In the genomic region with DNA sequence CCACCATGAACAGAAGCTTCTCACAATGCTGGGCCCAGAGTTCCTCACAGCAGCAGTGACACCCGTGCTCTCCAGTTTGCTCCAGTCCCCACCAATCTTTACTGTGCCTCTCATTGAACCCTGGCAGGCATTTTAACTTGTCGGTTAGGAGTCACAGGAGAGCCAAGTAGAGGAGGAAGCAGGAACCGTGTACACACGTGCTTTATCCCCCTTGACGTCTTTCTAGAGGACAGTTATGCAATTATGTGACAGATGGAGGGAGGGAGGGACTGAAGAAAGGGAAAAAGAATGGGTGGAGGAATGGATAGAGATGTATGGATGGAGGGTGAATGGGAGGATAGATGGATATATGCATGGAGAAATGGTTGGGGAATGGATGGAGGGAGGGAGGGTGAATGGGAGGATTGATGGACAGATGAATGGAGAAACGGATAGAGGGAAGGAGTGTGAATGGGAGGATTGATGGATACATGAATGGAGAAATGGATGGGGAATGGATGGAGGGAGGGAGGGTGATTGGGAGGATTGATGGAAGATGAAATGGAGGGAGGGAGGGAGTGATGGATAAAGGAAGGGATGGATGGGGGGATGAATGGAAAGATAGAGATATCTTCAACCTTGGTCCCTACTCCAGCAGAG, we compare ENCODE assay signal across 1 cellular context.
A peak's percentile ranks its signal among the peaks of the same experiment; 100 is the strongest.
TF ChIP-seq lines count a peak whose summit lies in the region.

No MANE protein-coding gene starts in this region.

TF ChIP-seq in K562, 482 proteins besides CTCF, POLR2A, EP300 and RAD21 (continued from another document):
- no peak for TF ChIP-seq SRSF7 (optimal IDR thresholded peaks at IDR 0.05; ENCODE audit: low read depth, low read length)
- TF ChIP-seq, protein P1, sequence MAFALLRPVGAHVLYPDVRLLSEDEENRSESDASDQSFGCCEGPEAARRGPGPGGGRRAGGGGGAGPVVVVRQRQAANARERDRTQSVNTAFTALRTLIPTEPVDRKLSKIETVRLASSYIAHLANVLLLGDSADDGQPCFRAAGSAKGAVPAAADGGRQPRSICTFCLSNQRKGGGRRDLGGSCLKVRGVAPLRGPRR (CRISPR knock-in tag; IDR thresholded peaks at IDR 0.05) = no peak
- TF ChIP-seq PRPF4 (IDR thresholded peaks at IDR 0.05; ENCODE audit: insufficient read depth, low read depth, low read length, poor library complexity, severe bottlenecking) = no peak
- TF ChIP-seq JUNB (CRISPR knock-in tag; conservative IDR thresholded peaks at IDR 0.05) = no peak
- no peak for TF ChIP-seq BHLHE40 (IDR thresholded peaks at IDR 0.05; ENCODE audit: low read length)
- TF ChIP-seq, protein P2, sequence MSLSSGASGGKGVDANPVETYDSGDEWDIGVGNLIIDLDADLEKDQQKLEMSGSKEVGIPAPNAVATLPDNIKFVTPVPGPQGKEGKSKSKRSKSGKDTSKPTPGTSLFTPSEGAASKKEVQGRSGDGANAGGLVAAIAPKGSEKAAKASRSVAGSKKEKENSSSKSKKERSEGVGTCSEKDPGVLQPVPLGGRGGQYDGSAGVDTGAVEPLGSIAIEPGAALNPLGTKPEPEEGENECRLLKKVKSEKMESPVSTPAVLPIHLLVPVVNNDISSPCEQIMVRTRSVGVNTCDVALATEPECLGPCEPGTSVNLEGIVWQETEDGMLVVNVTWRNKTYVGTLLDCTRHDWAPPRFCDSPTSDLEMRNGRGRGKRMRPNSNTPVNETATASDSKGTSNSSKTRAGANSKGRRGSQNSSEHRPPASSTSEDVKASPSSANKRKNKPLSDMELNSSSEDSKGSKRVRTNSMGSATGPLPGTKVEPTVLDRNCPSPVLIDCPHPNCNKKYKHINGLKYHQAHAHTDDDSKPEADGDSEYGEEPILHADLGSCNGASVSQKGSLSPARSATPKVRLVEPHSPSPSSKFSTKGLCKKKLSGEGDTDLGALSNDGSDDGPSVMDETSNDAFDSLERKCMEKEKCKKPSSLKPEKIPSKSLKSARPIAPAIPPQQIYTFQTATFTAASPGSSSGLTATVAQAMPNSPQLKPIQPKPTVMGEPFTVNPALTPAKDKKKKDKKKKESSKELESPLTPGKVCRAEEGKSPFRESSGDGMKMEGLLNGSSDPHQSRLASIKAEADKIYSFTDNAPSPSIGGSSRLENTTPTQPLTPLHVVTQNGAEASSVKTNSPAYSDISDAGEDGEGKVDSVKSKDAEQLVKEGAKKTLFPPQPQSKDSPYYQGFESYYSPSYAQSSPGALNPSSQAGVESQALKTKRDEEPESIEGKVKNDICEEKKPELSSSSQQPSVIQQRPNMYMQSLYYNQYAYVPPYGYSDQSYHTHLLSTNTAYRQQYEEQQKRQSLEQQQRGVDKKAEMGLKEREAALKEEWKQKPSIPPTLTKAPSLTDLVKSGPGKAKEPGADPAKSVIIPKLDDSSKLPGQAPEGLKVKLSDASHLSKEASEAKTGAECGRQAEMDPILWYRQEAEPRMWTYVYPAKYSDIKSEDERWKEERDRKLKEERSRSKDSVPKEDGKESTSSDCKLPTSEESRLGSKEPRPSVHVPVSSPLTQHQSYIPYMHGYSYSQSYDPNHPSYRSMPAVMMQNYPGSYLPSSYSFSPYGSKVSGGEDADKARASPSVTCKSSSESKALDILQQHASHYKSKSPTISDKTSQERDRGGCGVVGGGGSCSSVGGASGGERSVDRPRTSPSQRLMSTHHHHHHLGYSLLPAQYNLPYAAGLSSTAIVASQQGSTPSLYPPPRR (CRISPR knock-in tag; IDR thresholded peaks at IDR 0.05; ENCODE audit: borderline replicate concordance) = no peak
- no peak for TF ChIP-seq PHB2 (IDR thresholded peaks at IDR 0.05; ENCODE audit: low read depth)
- no peak for TF ChIP-seq UBTF (IDR thresholded peaks at IDR 0.05; ENCODE audit: borderline replicate concordance in 1 of 2, low read depth in 2 of 2, low read length in 2 of 2)
- peak; percentile 21 for TF ChIP-seq HNRNPK (IDR thresholded peaks at IDR 0.05; ENCODE audit: low read depth, low read length, poor library complexity, severe bottlenecking)
- no peak for TF ChIP-seq ZZZ3 (IDR thresholded peaks at IDR 0.05)
- TF ChIP-seq L3MBTL2 (IDR thresholded peaks at IDR 0.05) = peak; percentile 46; the same call in 1 of the 2 replicates
- TF ChIP-seq HNRNPUL1 (IDR thresholded peaks at IDR 0.05; ENCODE audit: low read length) = no peak
- TF ChIP-seq STAG1 (CRISPR knock-in tag; IDR thresholded peaks at IDR 0.05; ENCODE audit: borderline replicate concordance) = no peak
- no peak for TF ChIP-seq ZKSCAN3 (CRISPR knock-in tag; IDR thresholded peaks at IDR 0.05)
- no peak for TF ChIP-seq POLR2AphosphoS2 (IDR thresholded peaks at IDR 0.05; ENCODE audit: low read length)
- TF ChIP-seq CREM (IDR thresholded peaks at IDR 0.05; ENCODE audit: low read depth) = no peak
- TF ChIP-seq ZNF165 (CRISPR knock-in tag; IDR thresholded peaks at IDR 0.05; ENCODE audit: borderline replicate concordance) = no peak
- TF ChIP-seq EHMT2 (IDR thresholded peaks at IDR 0.05) = peak; percentile 40; the same call in 1 of the 2 replicates
- no peak for TF ChIP-seq SIX5 (IDR thresholded peaks at IDR 0.05; ENCODE audit: borderline replicate concordance in 1 of 2, insufficient read depth in 1 of 2, low read depth in 1 of 2, low read length in 2 of 2)
- 0 out of 2 replicates have a peak, but pooled peaks have one; percentile 28 for TF ChIP-seq CEBPB (tag; IDR thresholded peaks at IDR 0.05)
- no peak for TF ChIP-seq MAFF (IDR thresholded peaks at IDR 0.05; ENCODE audit: low read length)
- TF ChIP-seq TRIM24 (IDR thresholded peaks at IDR 0.05) = no peak
- TF ChIP-seq PYGO2 (tag; IDR thresholded peaks at IDR 0.05) = no peak
- TF ChIP-seq PKNOX1 (IDR thresholded peaks at IDR 0.05) = 0 out of 2 replicates have a peak, but pooled peaks have one; percentile 20
- no peak for TF ChIP-seq ZNF121 (CRISPR knock-in tag; conservative IDR thresholded peaks at IDR 0.05)
- TF ChIP-seq, protein P3, sequence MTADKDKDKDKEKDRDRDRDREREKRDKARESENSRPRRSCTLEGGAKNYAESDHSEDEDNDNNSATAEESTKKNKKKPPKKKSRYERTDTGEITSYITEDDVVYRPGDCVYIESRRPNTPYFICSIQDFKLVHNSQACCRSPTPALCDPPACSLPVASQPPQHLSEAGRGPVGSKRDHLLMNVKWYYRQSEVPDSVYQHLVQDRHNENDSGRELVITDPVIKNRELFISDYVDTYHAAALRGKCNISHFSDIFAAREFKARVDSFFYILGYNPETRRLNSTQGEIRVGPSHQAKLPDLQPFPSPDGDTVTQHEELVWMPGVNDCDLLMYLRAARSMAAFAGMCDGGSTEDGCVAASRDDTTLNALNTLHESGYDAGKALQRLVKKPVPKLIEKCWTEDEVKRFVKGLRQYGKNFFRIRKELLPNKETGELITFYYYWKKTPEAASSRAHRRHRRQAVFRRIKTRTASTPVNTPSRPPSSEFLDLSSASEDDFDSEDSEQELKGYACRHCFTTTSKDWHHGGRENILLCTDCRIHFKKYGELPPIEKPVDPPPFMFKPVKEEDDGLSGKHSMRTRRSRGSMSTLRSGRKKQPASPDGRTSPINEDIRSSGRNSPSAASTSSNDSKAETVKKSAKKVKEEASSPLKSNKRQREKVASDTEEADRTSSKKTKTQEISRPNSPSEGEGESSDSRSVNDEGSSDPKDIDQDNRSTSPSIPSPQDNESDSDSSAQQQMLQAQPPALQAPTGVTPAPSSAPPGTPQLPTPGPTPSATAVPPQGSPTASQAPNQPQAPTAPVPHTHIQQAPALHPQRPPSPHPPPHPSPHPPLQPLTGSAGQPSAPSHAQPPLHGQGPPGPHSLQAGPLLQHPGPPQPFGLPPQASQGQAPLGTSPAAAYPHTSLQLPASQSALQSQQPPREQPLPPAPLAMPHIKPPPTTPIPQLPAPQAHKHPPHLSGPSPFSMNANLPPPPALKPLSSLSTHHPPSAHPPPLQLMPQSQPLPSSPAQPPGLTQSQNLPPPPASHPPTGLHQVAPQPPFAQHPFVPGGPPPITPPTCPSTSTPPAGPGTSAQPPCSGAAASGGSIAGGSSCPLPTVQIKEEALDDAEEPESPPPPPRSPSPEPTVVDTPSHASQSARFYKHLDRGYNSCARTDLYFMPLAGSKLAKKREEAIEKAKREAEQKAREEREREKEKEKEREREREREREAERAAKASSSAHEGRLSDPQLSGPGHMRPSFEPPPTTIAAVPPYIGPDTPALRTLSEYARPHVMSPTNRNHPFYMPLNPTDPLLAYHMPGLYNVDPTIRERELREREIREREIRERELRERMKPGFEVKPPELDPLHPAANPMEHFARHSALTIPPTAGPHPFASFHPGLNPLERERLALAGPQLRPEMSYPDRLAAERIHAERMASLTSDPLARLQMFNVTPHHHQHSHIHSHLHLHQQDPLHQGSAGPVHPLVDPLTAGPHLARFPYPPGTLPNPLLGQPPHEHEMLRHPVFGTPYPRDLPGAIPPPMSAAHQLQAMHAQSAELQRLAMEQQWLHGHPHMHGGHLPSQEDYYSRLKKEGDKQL (CRISPR knock-in tag; IDR thresholded peaks at IDR 0.05; ENCODE audit: borderline replicate concordance) = no peak
- TF ChIP-seq BCL6 (CRISPR knock-in tag; IDR thresholded peaks at IDR 0.05) = no peak
- TF ChIP-seq MAFK (IDR thresholded peaks at IDR 0.05; ENCODE audit: low read length) = no peak
- peak in 1 of 2 experiments; percentile 38; a peak in 2 of 4 replicates for TF ChIP-seq HDAC1 (IDR thresholded peaks at IDR 0.05)
- no peak for TF ChIP-seq ZBED1 (IDR thresholded peaks at IDR 0.05)
- TF ChIP-seq ZBTB43 (CRISPR knock-in tag; IDR thresholded peaks at IDR 0.05) = no peak
- TF ChIP-seq TGIF2 (CRISPR knock-in tag; IDR thresholded peaks at IDR 0.05) = no peak
- no peak for TF ChIP-seq E2F4 (CRISPR knock-in tag; IDR thresholded peaks at IDR 0.05; ENCODE audit: low read depth)
- no peak for TF ChIP-seq RBM14 (IDR thresholded peaks at IDR 0.05; ENCODE audit: borderline replicate concordance, insufficient read depth, low read depth, low read length)
- TF ChIP-seq NCOA4 (IDR thresholded peaks at IDR 0.05; ENCODE audit: partially characterized antibody) = no peak
- TF ChIP-seq, protein P4, sequence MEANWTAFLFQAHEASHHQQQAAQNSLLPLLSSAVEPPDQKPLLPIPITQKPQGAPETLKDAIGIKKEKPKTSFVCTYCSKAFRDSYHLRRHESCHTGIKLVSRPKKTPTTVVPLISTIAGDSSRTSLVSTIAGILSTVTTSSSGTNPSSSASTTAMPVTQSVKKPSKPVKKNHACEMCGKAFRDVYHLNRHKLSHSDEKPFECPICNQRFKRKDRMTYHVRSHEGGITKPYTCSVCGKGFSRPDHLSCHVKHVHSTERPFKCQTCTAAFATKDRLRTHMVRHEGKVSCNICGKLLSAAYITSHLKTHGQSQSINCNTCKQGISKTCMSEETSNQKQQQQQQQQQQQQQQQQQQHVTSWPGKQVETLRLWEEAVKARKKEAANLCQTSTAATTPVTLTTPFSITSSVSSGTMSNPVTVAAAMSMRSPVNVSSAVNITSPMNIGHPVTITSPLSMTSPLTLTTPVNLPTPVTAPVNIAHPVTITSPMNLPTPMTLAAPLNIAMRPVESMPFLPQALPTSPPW (CRISPR knock-in tag; IDR thresholded peaks at IDR 0.05) = no peak
- no peak for TF ChIP-seq FOXA1 (IDR thresholded peaks at IDR 0.05; ENCODE audit: borderline replicate concordance)
